7 cellular contexts compared by ENCODE assay signal in the genomic region with DNA sequence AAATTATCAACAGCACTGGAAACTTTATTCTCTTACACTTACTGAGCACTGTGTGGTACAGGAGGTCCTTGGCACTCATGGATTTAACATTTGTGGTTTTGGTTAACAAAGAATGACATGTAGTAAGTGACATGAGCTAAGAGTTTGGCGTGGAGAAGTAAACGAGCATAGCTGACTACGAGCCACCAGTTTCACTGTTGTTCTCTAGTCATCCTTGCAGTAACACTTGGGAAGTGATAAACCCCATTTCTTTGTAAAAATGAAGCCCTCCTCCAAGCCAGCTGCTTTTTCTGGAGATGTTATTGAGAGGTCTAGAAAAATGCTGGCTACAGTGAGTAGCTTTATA. TPM values are rescaled to one million over a fixed set of nuclear protein-coding genes. Genes with fewer than 3 reads are reported as not detected.
A peak's percentile ranks its signal among the peaks of the same experiment; 100 is the strongest.
DNase-seq lines count a peak whose midpoint lies in the region; ATAC-seq, FAIRE-seq and TF ChIP-seq lines count a peak whose summit lies in the region.

No MANE protein-coding gene starts in this region.

- H3K27me3 ChIP-seq in prostate gland (replicated peaks; ENCODE audit: insufficient read depth): no peaks in the 10 kb centered on the region

- peak overlapping the region; percentile 38 to 45 for H3K27ac ChIP-seq in prostate gland

- 7% methylated on average over 3 of the region's 3 CpGs for WGBS in prostate gland

- TF ChIP-seq CTCF in WI38 (IDR thresholded peaks at IDR 0.05; ENCODE audit: low read depth, low read length) (no peak), prostate gland (IDR thresholded peaks at IDR 0.05) (no peak), GM20000 (IDR thresholded peaks at IDR 0.05; ENCODE audit: extremely low read depth, missing control alignments) (no peak)

- ATAC-seq in HG02852 (IDR thresholded peaks at IDR 0.05; ENCODE audit: unreplicated experiment): peak; percentile 26

- no peak for TF ChIP-seq POLR2A in prostate gland (IDR thresholded peaks at IDR 0.05)

- H3K9me3 ChIP-seq in prostate gland: no peaks in the 10 kb centered on the region

- H3K4me1 ChIP-seq in prostate gland (replicated peaks): peaks cover 5% of the 10 kb centered on the region

- intact Hi-C loops in prostate gland (cut with DNase I): no loop called here

- no peaks in the 10 kb centered on the region for H3K36me3 ChIP-seq in prostate gland

- FAIRE-seq in GM18507 (lab: Jason Lieb, UNC): peak; percentile 87

- DNase-seq in GM18507 (ENCODE audit: extremely low spot score, insufficient read length, low read depth) (no peak), prostate gland (ENCODE audit: low spot score) (peak; percentile 51), activated gamma-delta T cell (lab: John Stamatoyannopoulos, UW) (no peak), KG1 (lab: John Stamatoyannopoulos, UW) (no peak), GM20000 (ENCODE audit: low spot score) (no peak)

- H3K4me3 ChIP-seq in WI38 (ENCODE audit: low read depth, low read length) (peak overlapping the region; percentile 25; the same call in 1 of the 2 replicates), prostate gland (no peak overlapping the region)

RNA-seq across cellular contexts. Expression of a gene that starts 32.7 kb away (rescaled TPM):
- total RNA-seq in prostate gland: 10 to 100 TPM in 1 of 2 donors, 1 to 10 TPM in 1; 5.3 to 11.7 TPM

RNA-seq across cellular contexts. Expression of a gene that starts 52.5 kb away (rescaled TPM):
- total RNA-seq in prostate gland: 10 to 100 TPM; 20.3 to 41.4 TPM
